Comparison of ENCODE assay signal across 1 cellular context in genomic region chr5:130796902-130797301, GRCh38.
TF ChIP-seq lines count a peak whose summit lies in the region.

No MANE protein-coding gene starts in this region.

TF ChIP-seq in K562, 482 proteins besides CTCF, POLR2A, EP300 and RAD21 (continued from another document):
- TF ChIP-seq MXI1 (IDR thresholded peaks at IDR 0.05; ENCODE audit: low read depth, low read length) (no peak), ZNF316 (IDR thresholded peaks at IDR 0.05) (peak; percentile 77), KDM2B (CRISPR knock-in tag; IDR thresholded peaks at IDR 0.05) (no peak), NFE2 (IDR thresholded peaks at IDR 0.05; ENCODE audit: low read depth) (peak; percentile 59), POLR2G (IDR thresholded peaks at IDR 0.05; ENCODE audit: low read depth, low read length) (no peak), ZNF586 (CRISPR knock-in tag; conservative IDR thresholded peaks at IDR 0.05) (no peak), POLR2H (tag; IDR thresholded peaks at IDR 0.05; ENCODE audit: low read depth) (no peak), MEIS2 (IDR thresholded peaks at IDR 0.05; ENCODE audit: partially characterized antibody) (no peak), BCL6 (CRISPR knock-in tag; IDR thresholded peaks at IDR 0.05) (no peak)
- TF ChIP-seq, protein P1, sequence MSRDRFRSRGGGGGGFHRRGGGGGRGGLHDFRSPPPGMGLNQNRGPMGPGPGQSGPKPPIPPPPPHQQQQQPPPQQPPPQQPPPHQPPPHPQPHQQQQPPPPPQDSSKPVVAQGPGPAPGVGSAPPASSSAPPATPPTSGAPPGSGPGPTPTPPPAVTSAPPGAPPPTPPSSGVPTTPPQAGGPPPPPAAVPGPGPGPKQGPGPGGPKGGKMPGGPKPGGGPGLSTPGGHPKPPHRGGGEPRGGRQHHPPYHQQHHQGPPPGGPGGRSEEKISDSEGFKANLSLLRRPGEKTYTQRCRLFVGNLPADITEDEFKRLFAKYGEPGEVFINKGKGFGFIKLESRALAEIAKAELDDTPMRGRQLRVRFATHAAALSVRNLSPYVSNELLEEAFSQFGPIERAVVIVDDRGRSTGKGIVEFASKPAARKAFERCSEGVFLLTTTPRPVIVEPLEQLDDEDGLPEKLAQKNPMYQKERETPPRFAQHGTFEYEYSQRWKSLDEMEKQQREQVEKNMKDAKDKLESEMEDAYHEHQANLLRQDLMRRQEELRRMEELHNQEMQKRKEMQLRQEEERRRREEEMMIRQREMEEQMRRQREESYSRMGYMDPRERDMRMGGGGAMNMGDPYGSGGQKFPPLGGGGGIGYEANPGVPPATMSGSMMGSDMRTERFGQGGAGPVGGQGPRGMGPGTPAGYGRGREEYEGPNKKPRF (IDR thresholded peaks at IDR 0.05; ENCODE audit: low read depth, low read length), result no peak
